In genomic region chr4:22910200-22910599, GRCh38 we compare ENCODE assay signal across 1 cellular context.
TF ChIP-seq lines count a peak whose summit lies in the region.

No MANE protein-coding gene starts in this region.

TF ChIP-seq in GM12878, 131 proteins besides CTCF, POLR2A, EP300 and RAD21 (continued from another document):
- TF ChIP-seq E4F1 (IDR thresholded peaks at IDR 0.05; ENCODE audit: borderline replicate concordance, partially characterized antibody) (no peak), BCL3 (IDR thresholded peaks at IDR 0.05; ENCODE audit: borderline replicate concordance, insufficient read depth, low read depth, low read length, poor library complexity, severe bottlenecking) (no peak)
